ENCODE assay signal across 14 cellular contexts in genomic region chr3:154844863-154845262, GRCh38.
DNase-seq lines count a peak whose midpoint lies in the region; ATAC-seq and TF ChIP-seq lines count a peak whose summit lies in the region.
"Had no signal": no experiment of that assay in that cellular context is flagged by ENCODE, and none has a peak within 500 bp of the region (broad histone marks: within the 10 kb centered on the region; RNA-seq: fewer than 3 reads in every experiment).

No MANE protein-coding gene starts in this region.

- ATAC-seq in HG02970 (IDR thresholded peaks at IDR 0.05; ENCODE audit: low FRiP score, unreplicated experiment): no peak

- no peaks in the 10 kb centered on the region for H3K36me3 Mint-ChIP-seq in endothelial cell (ENCODE audit: low read depth, unreplicated experiment)
- H3K36me3 Mint-ChIP-seq: CD14-positive monocyte had no signal

- no peaks in the 10 kb centered on the region for H3K9me3 Mint-ChIP-seq in endothelial cell (ENCODE audit: unreplicated experiment)

- no peak overlapping the region for H3K27ac Mint-ChIP-seq in endothelial cell (ENCODE audit: unreplicated experiment)
- H3K27ac Mint-ChIP-seq: CD14-positive monocyte had no signal

- TF ChIP-seq CTCF in endothelial cell (IDR thresholded peaks at IDR 0.05; ENCODE audit: unreplicated experiment): no peak

- peaks cover 12% of the 10 kb centered on the region for H3K4me1 Mint-ChIP-seq in endothelial cell (ENCODE audit: unreplicated experiment)
- H3K4me1 Mint-ChIP-seq: CD14-positive monocyte had no signal

- DNase-seq in DMS153 treated with DMSO at 0.1 percent for 48 hours (lab: John Stamatoyannopoulos, UW; ENCODE audit: unreplicated experiment) (peak; percentile 47), NCI-H1417 treated with DMSO at 0.1 percent for 48 hours (lab: John Stamatoyannopoulos, UW) (peak; percentile 92), NOMO-1 treated with DMSO at 0.1 percent for 48 hours (lab: John Stamatoyannopoulos, UW; ENCODE audit: unreplicated experiment) (peak; percentile 46), germinal center (ENCODE audit: low spot score) (peak; percentile 5), endothelial cell (ENCODE audit: low spot score) (no peak), ecto neural progenitor cell (ENCODE audit: low spot score) (no peak)
- DNase-seq: Caco-2, GM23248, IMR-90, MV-4-11, NCI-H187 treated with DMSO at 0.1 percent for 48 hours, NCI-H82 had no signal

- no peak overlapping the region for H3K4me3 Mint-ChIP-seq in endothelial cell (ENCODE audit: unreplicated experiment)
- H3K4me3 Mint-ChIP-seq: CD14-positive monocyte had no signal

- no peaks in the 10 kb centered on the region for H3K27me3 Mint-ChIP-seq in endothelial cell (ENCODE audit: unreplicated experiment)

Comparison
In these comparisons a context has a peak if more than half of its experiments do, and no peak if none do; other contexts are left out.
1. DNase-seq: peak in DMS153 treated with DMSO at 0.1 percent for 48 hours (single experiment), NCI-H1417 treated with DMSO at 0.1 percent for 48 hours (single experiment), NOMO-1 treated with DMSO at 0.1 percent for 48 hours (single experiment) and germinal center (single experiment); none in endothelial cell (single experiment) and ecto neural progenitor cell (single experiment).